ENCODE assay signal across 17 cellular contexts in genomic region chr5:112880219-112880964, GRCh38. TPM values are rescaled to one million over a fixed set of nuclear protein-coding genes. Genes with fewer than 3 reads are reported as not detected.
DNase-seq lines count a peak whose midpoint lies in the region; ATAC-seq and TF ChIP-seq lines count a peak whose summit lies in the region.
"Had no signal": no experiment of that assay in that cellular context is flagged by ENCODE, and none has a peak within 500 bp of the region (broad histone marks: within the 10 kb centered on the region; RNA-seq: fewer than 3 reads in every experiment).

No MANE protein-coding gene starts in this region.

- H3K27me3 Mint-ChIP-seq in activated CD4-positive, alpha-beta T cell treated with anti-CD3 and anti-CD28 coated beads, Interleukin-2, amount 10 ng/mL, durations not matched to agents 7 days and 5 days: no peaks in the 10 kb centered on the region
- H3K27me3 Mint-ChIP-seq in activated naive CD8-positive, alpha-beta T cell treated with anti-CD3 and anti-CD28 coated beads, Interleukin-2, amount 50 U/mL, for 24 hours: no peaks in the 10 kb centered on the region
- no peaks in the 10 kb centered on the region for H3K27me3 Mint-ChIP-seq in nephron progenitor cell (ENCODE audit: low read depth, poor library complexity)
- H3K27me3 Mint-ChIP-seq: effector memory CD8-positive, alpha-beta T cell had no signal

- POLR2A ChIA-PET in activated CD4-positive, alpha-beta T cell treated with anti-CD3 and anti-CD28 coated beads, Interleukin-2, amount 10 ng/mL, durations not matched to agents 7 days and 5 days (lab: Charles Lee): no interaction called here
- POLR2A ChIA-PET in HEK293 (lab: Yijun Ruan, JAX): interaction anchor here (0.9 to 1.3 kb wide), 4 partner anchors 20 to 608 kb away, joined by 3 to 5 read pairs (median 4); partner anchors contain the start of genes DCP2, MCC and SRP19

- H3K27me3 ChIP-seq in tibial nerve: no peaks in the 10 kb centered on the region
- H3K27me3 ChIP-seq: neural progenitor cell had no signal

- TF ChIP-seq EP300 in tibial nerve (IDR thresholded peaks at IDR 0.05): no peak

- CTCF ChIA-PET in activated CD4-positive, alpha-beta T cell treated with anti-CD3 and anti-CD28 coated beads, Interleukin-2, amount 10 ng/mL, durations not matched to agents 7 days and 5 days (lab: Charles Lee): interaction anchor here (0.8 to 3.5 kb wide), 7 partner anchors 8 to 83 kb away, joined by 3 to 15 read pairs (median 4); no protein-coding TSS in a partner anchor
- CTCF ChIA-PET in HEK293 (lab: Yijun Ruan, JAX): interaction anchor here (0.6 to 0.8 kb wide), 5 partner anchors 9 to 26 kb away, joined by 3 read pairs; no protein-coding TSS in a partner anchor

- H3K36me3 Mint-ChIP-seq in activated CD4-positive, alpha-beta T cell treated with anti-CD3 and anti-CD28 coated beads, Interleukin-2, amount 10 ng/mL, durations not matched to agents 7 days and 5 days (ENCODE audit: low read depth): peaks cover 43% of the 10 kb centered on the region
- H3K36me3 Mint-ChIP-seq in activated naive CD8-positive, alpha-beta T cell treated with anti-CD3 and anti-CD28 coated beads, Interleukin-2, amount 50 U/mL, for 24 hours (ENCODE audit: low read depth): peaks cover 33% of the 10 kb centered on the region
- peaks cover 26% of the 10 kb centered on the region for H3K36me3 Mint-ChIP-seq in nephron progenitor cell (ENCODE audit: low read depth)

- H3K4me3 Mint-ChIP-seq in activated CD4-positive, alpha-beta T cell treated with anti-CD3 and anti-CD28 coated beads, Interleukin-2, amount 10 ng/mL, durations not matched to agents 7 days and 5 days: no peak overlapping the region
- H3K4me3 Mint-ChIP-seq in activated naive CD8-positive, alpha-beta T cell treated with anti-CD3 and anti-CD28 coated beads, Interleukin-2, amount 50 U/mL, for 24 hours: no peak overlapping the region
- H3K4me3 Mint-ChIP-seq in nephron progenitor cell: no peak overlapping the region
- H3K4me3 Mint-ChIP-seq: effector memory CD8-positive, alpha-beta T cell; neural progenitor cell had no signal

- H3K9me3 ChIP-seq in HEK293 (ENCODE audit: control insufficient read depth, insufficient read depth, low read depth, low read length): no peaks in the 10 kb centered on the region
- H3K9me3 ChIP-seq in tibial nerve: no peaks in the 10 kb centered on the region

- no peak for TF ChIP-seq CTCF in HEK293 (tag by site-specific recombination; IDR thresholded peaks at IDR 0.05)
- no peak for TF ChIP-seq CTCF in nephron progenitor cell (IDR thresholded peaks at IDR 0.05)
- no peak for TF ChIP-seq CTCF in tibial nerve (IDR thresholded peaks at IDR 0.05)

- H3K4me3 ChIP-seq in HEK293 (ENCODE audit: low read depth, low read length) (no peak overlapping the region), tibial nerve (no peak overlapping the region)
- H3K4me3 ChIP-seq: neural progenitor cell had no signal

- DNase-seq in activated CD4-positive, alpha-beta T cell treated with anti-CD3 and anti-CD28 coated beads, Interleukin-2, amount 10 ng/mL, durations not matched to agents 7 days and 5 days: no peak
- no peak for DNase-seq in activated CD4-positive, alpha-beta T cell treated with anti-CD3 and anti-CD28 coated beads, Interleukin-2, amount 50 U/mL, for 48 hours
- DNase-seq in activated naive CD8-positive, alpha-beta T cell treated with anti-CD3 and anti-CD28 coated beads, Interleukin-2, amount 50 U/mL, for 24 hours: no peak
- DNase-seq in nephron progenitor cell: no peak
- no peak for DNase-seq in DMS 273 treated with DMSO at 0.1 percent for 48 hours (lab: John Stamatoyannopoulos, UW)
- no peak for DNase-seq in tibial nerve (ENCODE audit: low spot score in 2 of 2)
- DNase-seq: aorta; effector memory CD8-positive, alpha-beta T cell; head of caudate nucleus; NCI-H1436 treated with DMSO at 0.1 percent for 48 hours; NCI-H2171 treated with DMSO at 0.1 percent for 48 hours; NCI-H774; PC-3 had no signal

- H3K36me3 ChIP-seq in HEK293 (ENCODE audit: control insufficient read depth in 2 of 2, insufficient read depth in 1 of 2, low read length in 2 of 2) (peaks cover 42 to 79% of the 10 kb centered on the region in 2 experiments), tibial nerve (peaks cover 0 to 96% (median 0%) of the 10 kb centered on the region in 3 donors)
- H3K36me3 ChIP-seq: neural progenitor cell had no signal

- peaks cover 4% of the 10 kb centered on the region for H3K4me1 ChIP-seq in HEK293 (ENCODE audit: control insufficient read depth, insufficient read depth, low read length)
- H3K4me1 ChIP-seq in tibial nerve: no peaks in the 10 kb centered on the region

- peaks cover 2% of the 10 kb centered on the region for H3K9me3 Mint-ChIP-seq in activated CD4-positive, alpha-beta T cell treated with anti-CD3 and anti-CD28 coated beads, Interleukin-2, amount 10 ng/mL, durations not matched to agents 7 days and 5 days
- no peaks in the 10 kb centered on the region for H3K9me3 Mint-ChIP-seq in activated naive CD8-positive, alpha-beta T cell treated with anti-CD3 and anti-CD28 coated beads, Interleukin-2, amount 50 U/mL, for 24 hours
- H3K9me3 Mint-ChIP-seq in nephron progenitor cell: no peaks in the 10 kb centered on the region
- H3K9me3 Mint-ChIP-seq: effector memory CD8-positive, alpha-beta T cell; neural progenitor cell had no signal

- H3K27ac ChIP-seq in HEK293 (ENCODE audit: extremely low read depth, low read depth, low read length) (no peak overlapping the region), tibial nerve (no peak overlapping the region)
- H3K27ac ChIP-seq: C4-2B, neural progenitor cell had no signal

- ATAC-seq in activated naive CD8-positive, alpha-beta T cell treated with anti-CD3 and anti-CD28 coated beads, Interleukin-2, amount 50 U/mL, for 24 hours: no peak
- no peak for ATAC-seq in HG03457 (IDR thresholded peaks at IDR 0.05; ENCODE audit: unreplicated experiment)
- ATAC-seq: effector memory CD8-positive, alpha-beta T cell; PC-3 had no signal

- H3K4me1 Mint-ChIP-seq in activated CD4-positive, alpha-beta T cell treated with anti-CD3 and anti-CD28 coated beads, Interleukin-2, amount 10 ng/mL, durations not matched to agents 7 days and 5 days: peaks cover 43% of the 10 kb centered on the region
- peaks cover 31% of the 10 kb centered on the region for H3K4me1 Mint-ChIP-seq in activated naive CD8-positive, alpha-beta T cell treated with anti-CD3 and anti-CD28 coated beads, Interleukin-2, amount 50 U/mL, for 24 hours
- no peaks in the 10 kb centered on the region for H3K4me1 Mint-ChIP-seq in nephron progenitor cell

- WGBS in tibial nerve, 2 donors: 93 to 97% methylated on average over 2 of the region's 2 CpGs

- no peak for TF ChIP-seq POLR2A in tibial nerve (IDR thresholded peaks at IDR 0.05)

- peak overlapping the region; percentile 60 for H3K27ac Mint-ChIP-seq in activated CD4-positive, alpha-beta T cell treated with anti-CD3 and anti-CD28 coated beads, Interleukin-2, amount 10 ng/mL, durations not matched to agents 7 days and 5 days
- peak overlapping the region; percentile 23 for H3K27ac Mint-ChIP-seq in activated naive CD8-positive, alpha-beta T cell treated with anti-CD3 and anti-CD28 coated beads, Interleukin-2, amount 50 U/mL, for 24 hours
- H3K27ac Mint-ChIP-seq in nephron progenitor cell: peak overlapping the region; percentile 21
- H3K27ac Mint-ChIP-seq: effector memory CD8-positive, alpha-beta T cell; neural progenitor cell had no signal

TF ChIP-seq in HEK293, 187 proteins besides CTCF, POLR2A, EP300 and RAD21:
- TF ChIP-seq ZNF623 (tag by site-specific recombination; IDR thresholded peaks at IDR 0.05) (no peak), ATF2 (tag by site-specific recombination; IDR thresholded peaks at IDR 0.05; ENCODE audit: low read depth) (peak; percentile 69), ZNF843 (tag by site-specific recombination; IDR thresholded peaks at IDR 0.05) (no peak), SCRT2 (tag by site-specific recombination; IDR thresholded peaks at IDR 0.05) (peak; percentile 26; the same call in 1 of the 2 replicates), ZNF707 (tag by site-specific recombination; IDR thresholded peaks at IDR 0.05) (no peak), YY2 (tag by site-specific recombination; IDR thresholded peaks at IDR 0.05) (no peak), ZNF23 (tag by site-specific recombination; IDR thresholded peaks at IDR 0.05; ENCODE audit: borderline replicate concordance) (no peak), ZSCAN16 (tag by site-specific recombination; IDR thresholded peaks at IDR 0.05) (no peak), ZNF654 (tag by site-specific recombination; IDR thresholded peaks at IDR 0.05; ENCODE audit: low read depth) (no peak), ZNF10 (tag by site-specific recombination; IDR thresholded peaks at IDR 0.05) (peak; percentile 87)

RNA-seq across cellular contexts. Expression of gene SRP19, which starts 19.3 kb away (rescaled TPM):
- 10 to 100 TPM; 51.9 to 64.3 TPM for total RNA-seq in activated CD4-positive, alpha-beta T cell treated with anti-CD3 and anti-CD28 coated beads, Interleukin-2, amount 10 ng/mL, durations not matched to agents 7 days and 5 days
- 10 to 100 TPM; 22.7 to 49.0 (median 37.1) TPM for total RNA-seq in tibial nerve

RNA-seq across cellular contexts. Expression of gene REEP5, which starts 41.6 kb away (rescaled TPM):
- total RNA-seq in activated CD4-positive, alpha-beta T cell treated with anti-CD3 and anti-CD28 coated beads, Interleukin-2, amount 10 ng/mL, durations not matched to agents 7 days and 5 days: 10 to 100 TPM; 75.1 to 80.3 TPM
- total RNA-seq in tibial nerve: 100 to 1,000 TPM in 1 of 4 donors, 10 to 100 TPM in 3; 81.9 to 101 (median 94.6) TPM
